In the genomic region with DNA sequence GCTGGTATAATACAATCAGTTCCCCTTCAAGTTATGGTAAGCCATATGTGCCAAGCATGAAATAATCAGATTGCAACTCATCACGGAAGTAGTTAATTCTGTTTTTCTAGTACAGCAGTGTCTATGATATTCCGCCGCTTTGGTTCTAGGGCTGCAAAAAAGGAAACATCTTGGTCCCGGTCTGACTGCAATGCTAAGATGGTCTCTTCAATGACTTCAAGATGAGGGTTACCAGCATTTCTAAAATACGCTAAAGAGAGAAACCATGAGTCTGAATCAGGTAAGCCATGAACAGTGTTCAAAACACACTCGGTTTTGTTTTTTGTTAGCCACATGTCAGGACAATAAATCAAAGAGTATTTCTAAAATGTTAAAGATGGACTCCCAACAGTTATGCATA, we compare ENCODE assay signal across 17 cellular contexts. TPM values are rescaled to one million over a fixed set of nuclear protein-coding genes. Genes with fewer than 3 reads are reported as not detected.
DNase-seq lines count a peak whose midpoint lies in the region; ATAC-seq, FAIRE-seq and TF ChIP-seq lines count a peak whose summit lies in the region.
"Had no signal": no experiment of that assay in that cellular context is flagged by ENCODE, and none has a peak within 500 bp of the region (broad histone marks: within the 10 kb centered on the region; RNA-seq: fewer than 3 reads in every experiment).

No MANE protein-coding gene starts in this region.

- in situ Hi-C loops in HAP-1 (cut with MboI; ENCODE audit: low sequenced_read_pairs) = loop anchor here (25.0 kb wide), 1 partner anchor 456 kb away; a partner anchor contains a TSS

- TF ChIP-seq CTCF in A549 (IDR thresholded peaks at IDR 0.05) = no peak

- no peak for TF ChIP-seq RAD21 in A549 (conservative IDR thresholded peaks at IDR 0.05 in 1 of 2, IDR thresholded peaks at IDR 0.05 in 1 of 2)

- peaks cover 58% of the 10 kb centered on the region for H3K27me3 ChIP-seq in HAP-1 (ENCODE audit: low read depth)

- TF ChIP-seq POLR2A in A549 (IDR thresholded peaks at IDR 0.05; ENCODE audit: low read length) = no peak

- no peak overlapping the region for H3K27ac ChIP-seq in A549
- H3K27ac ChIP-seq: adrenal gland, C4-2B, colonic mucosa, hepatocyte, suprapubic skin had no signal

- H3K4me3 ChIP-seq in A549 (no peak overlapping the region), HAP-1 (no peak overlapping the region)
- H3K4me3 ChIP-seq: adrenal gland, colonic mucosa, hepatocyte, suprapubic skin had no signal

- 56% methylated on average over 6 of the region's 6 CpGs for WGBS in A549 (ENCODE audit: missing lambda C conversion rate)

- H3K36me3 ChIP-seq in HAP-1 (replicated peaks) = no peaks in the 10 kb centered on the region
- H3K36me3 ChIP-seq: colonic mucosa had no signal

- no peak for FAIRE-seq in A549 (lab: Jason Lieb, UNC)

- DNase-seq in A549 (ENCODE audit: low read depth in 1 of 2, low spot score in 1 of 2) (peak in 1 of 2 experiments; percentile 37), DMS53 (lab: John Stamatoyannopoulos, UW) (peak; percentile 65), NCI-H2171 (lab: John Stamatoyannopoulos, UW) (peak; percentile 72), cerebellar cortex (ENCODE audit: low spot score) (peak; percentile 34), HAP-1 (ENCODE audit: low spot score in 2 of 2) (no peak)
- no peak for DNase-seq in stimulated activated naive CD8-positive, alpha-beta T cell treated with anti-CD3 and anti-CD28 coated beads, Interleukin-15, Interleukin-2, amounts not matched to agents 100 U/mL and 50 U/mL, for 24 hours
- DNase-seq: activated CD4-positive, alpha-beta T cell treated with anti-CD3 and anti-CD28 coated beads, Interleukin-2, amount 50 U/mL, for 48 hours; colonic mucosa; left colon had no signal

- peaks cover 4% of the 10 kb centered on the region; the same call in 1 of the 3 replicates for H3K4me1 ChIP-seq in A549
- H3K4me1 ChIP-seq in HAP-1 = no peaks in the 10 kb centered on the region
- H3K4me1 ChIP-seq: adrenal gland, colonic mucosa had no signal

- POLR2A ChIA-PET in A549 (lab: Yijun Ruan, JAX) = no interaction called here

- H3K9me3 ChIP-seq in A549 = no peaks in the 10 kb centered on the region
- no peaks in the 10 kb centered on the region for H3K9me3 ChIP-seq in HAP-1
- H3K9me3 ChIP-seq: adrenal gland, colonic mucosa, suprapubic skin had no signal

- H3K4me2 ChIP-seq in A549 = no peak overlapping the region
- H3K4me2 ChIP-seq: hepatocyte had no signal

- no peak for TF ChIP-seq EP300 in A549 (IDR thresholded peaks at IDR 0.05)

- CTCF ChIA-PET in A549 (lab: Yijun Ruan, JAX) = interaction anchor here (1.2 to 3.1 kb wide), 2 partner anchors 14 to 420 kb away, joined by 3 to 9 read pairs; a partner anchor contains a TSS

- ATAC-seq in A549 (no peak), esophagus mucosa (no peak)
- no peak for ATAC-seq in stimulated activated naive CD8-positive, alpha-beta T cell treated with anti-CD3 and anti-CD28 coated beads, Interleukin-15, Interleukin-2, amounts not matched to agents 100 U/mL and 50 U/mL, for 24 hours

TF ChIP-seq in A549, 52 proteins besides CTCF, POLR2A, EP300 and RAD21:
- TF ChIP-seq TP53 (CRISPR knock-in tag; IDR thresholded peaks at IDR 0.05) (no peak), HOXB5 (CRISPR knock-in tag; IDR thresholded peaks at IDR 0.05) (no peak), RFX5 (IDR thresholded peaks at IDR 0.05) (no peak), ZFP36 (IDR thresholded peaks at IDR 0.05; ENCODE audit: borderline replicate concordance, partially characterized antibody) (peak; percentile 37)

RNA-seq across cellular contexts. Expression of a gene that starts 3.2 kb away (rescaled TPM):
- polyA plus RNA-seq in A549 (2011; rRNA removed) (not detected in 2 replicates), A549 (2017; fragmentation: RNase III; extraction: RNeasy Plus Mini Kit Qiagen cat#74134 plus additional on column Dnase treatment) (not detected in 3 replicates)
- not detected in 2 replicates for polyA plus RNA-seq in A549 (2012; cell fraction: cytosol; rRNA removed)
- not detected in 2 replicates for polyA plus RNA-seq in A549 (2012; cell fraction: nucleus; rRNA removed)
- not detected in 2 replicates for polyA minus RNA-seq in A549 (2011; rRNA and poly(A)+ RNA removed)
- not detected for total RNA-seq in esophagus mucosa
- total RNA-seq: activated T-helper 1 cell treated with anti-CD3 and anti-CD28 coated beads, Interleukin-12 subunit alpha, Interleukin-12 subunit beta, Interleukin-2, Interleukin-4 antibody, amounts not matched to agents 30 ng/mL and 10 ng/mL and 1 ng/mL, durations not matched to agents 14 hours and 24 hours and 36 hours; adrenal gland; colonic mucosa; hepatocyte; left colon; posterior vena cava; suprapubic skin had no signal
- polyA plus RNA-seq: adrenal gland, esophagus, hepatocyte had no signal

Comparison
In these comparisons a context has a peak if more than half of its experiments do, and no peak if none do; other contexts are left out.
1. DNase-seq: peak in DMS53 (single experiment), NCI-H2171 (single experiment) and cerebellar cortex (single experiment); none in HAP-1 (0 of 2) and stimulated activated naive CD8-positive, alpha-beta T cell treated with anti-CD3 and anti-CD28 coated beads, Interleukin-15, Interleukin-2, amounts not matched to agents 100 U/mL and 50 U/mL, for 24 hours (single experiment).